ENCODE assay signal across 8 cellular contexts in genomic region chr20:17504898-17505663, GRCh38. TPM values are rescaled to one million over a fixed set of nuclear protein-coding genes. Genes with fewer than 3 reads are reported as not detected.
DNase-seq lines count a peak whose midpoint lies in the region; ATAC-seq and TF ChIP-seq lines count a peak whose summit lies in the region.

No MANE protein-coding gene starts in this region.

- POLR2A ChIA-PET in AG04450 (lab: Yijun Ruan, JAX) = interaction anchor here (0.6 to 1.6 kb wide), 5 partner anchors 26 to 838 kb away, joined by 3 to 4 read pairs (median 3); no protein-coding TSS in a partner anchor

- H3K4me3 ChIP-seq in AG04450 (ENCODE audit: low read depth, low read length) (peak overlapping the region; percentile 58), duodenal mucosa (ENCODE audit: low read depth in 1 of 2, low read length in 2 of 2) (peak overlapping the region; percentile 71 to 72), lower leg skin (ENCODE audit: low read depth, poor library complexity, severe bottlenecking) (no peak overlapping the region)

- peaks cover 3 to 9% of the 10 kb centered on the region in 2 donors for H3K4me1 ChIP-seq in duodenal mucosa (ENCODE audit: control insufficient read depth in 1 of 2, insufficient read depth in 2 of 2, low read length in 2 of 2)

- H3K27ac ChIP-seq in AG04450 (ENCODE audit: low read depth, low read length) (no peak overlapping the region), duodenal mucosa (ENCODE audit: low read depth, low read length) (no peak overlapping the region)

- no peaks in the 10 kb centered on the region; the same call in 1 of the 2 replicates for H3K9me3 ChIP-seq in AG04450 (ENCODE audit: control insufficient read depth, insufficient read depth, low read length)
- no peaks in the 10 kb centered on the region for H3K9me3 ChIP-seq in duodenal mucosa (ENCODE audit: control insufficient read depth in 1 of 2, low read length in 2 of 2)

- 1% methylated on average over 20 to 30 of the region's 30 CpGs for WGBS in lower leg skin, 2 donors

- intact Hi-C loops in lower leg skin (cut with DNase I; ENCODE audit: low total_unique reads) = loop anchor here (5.0 to 10.0 kb wide), 2 partner anchors 112 to 390 kb away; no protein-coding TSS in a partner anchor

- H3K27me3 ChIP-seq in AG04450 (ENCODE audit: control insufficient read depth, insufficient read depth, low read length) (peaks cover 7% of the 10 kb centered on the region), duodenal mucosa (ENCODE audit: control insufficient read depth in 1 of 2, insufficient read depth in 2 of 2, low read length in 2 of 2) (no peaks in the 10 kb centered on the region)

- no peaks in the 10 kb centered on the region for H3K36me3 ChIP-seq in duodenal mucosa (ENCODE audit: control insufficient read depth in 1 of 2, insufficient read depth in 2 of 2, low read length in 2 of 2)

- CTCF ChIA-PET in AG04450 (lab: Charles Lee) = interaction anchor here (0.6 to 3.3 kb wide), 63 partner anchors 8 to 1853 kb away, joined by 3 to 44 read pairs (median 4); partner anchors contain the start of genes DZANK1 and RRBP1

- peak overlapping the region in 1 of 2 donors; percentile 63 for H3K9ac ChIP-seq in duodenal mucosa (ENCODE audit: low read depth in 1 of 2, low read length in 2 of 2)

- TF ChIP-seq POLR2A in lower leg skin (IDR thresholded peaks at IDR 0.05) = no peak

- ATAC-seq in GM18517 (IDR thresholded peaks at IDR 0.05; ENCODE audit: unreplicated experiment) (peak; percentile 79), HG03064 (IDR thresholded peaks at IDR 0.05; ENCODE audit: low read depth, unreplicated experiment) (peak; percentile 61)

- DNase-seq in AG04450 (ENCODE audit: low read depth, low spot score) (no peak), NCI-H2171 (lab: John Stamatoyannopoulos, UW) (peak; percentile 46), lower leg skin (ENCODE audit: low spot score in 2 of 2) (peak; percentile 30 to 91)
- peak; percentile 70 for DNase-seq in activated CD4-positive, CD25-positive, alpha-beta regulatory T cell treated with anti-CD3 and anti-CD28 coated beads, Interleukin-2, amount 50 U/mL, for 72 hours
- DNase-seq in stimulated activated CD8-positive, alpha-beta memory T cell treated with anti-CD3 and anti-CD28 coated beads, Interleukin-15, amount 100 ng/mL, for 1 hour (ENCODE audit: low read depth) = peak; percentile 14

- TF ChIP-seq CTCF in AG04450 (IDR thresholded peaks at IDR 0.05; ENCODE audit: low read depth, low read length) (peak; percentile 64), lower leg skin (IDR thresholded peaks at IDR 0.05) (no peak)

RNA-seq across cellular contexts. Expression of gene BFSP1, which starts 26.1 kb away (rescaled TPM):
- polyA plus RNA-seq in AG04450 (2011; rRNA removed) = 2.3 and 2.9 TPM in 2 replicates
- polyA minus RNA-seq in AG04450 (2011; rRNA and poly(A)+ RNA removed) = 1.5 and 1.8 TPM in 2 replicates
- total RNA-seq in lower leg skin = 1 to 10 TPM in 3 of 4 donors, under 1 TPM in 1; 0.61 to 2.6 (median 1.7) TPM
